In the genomic region with DNA sequence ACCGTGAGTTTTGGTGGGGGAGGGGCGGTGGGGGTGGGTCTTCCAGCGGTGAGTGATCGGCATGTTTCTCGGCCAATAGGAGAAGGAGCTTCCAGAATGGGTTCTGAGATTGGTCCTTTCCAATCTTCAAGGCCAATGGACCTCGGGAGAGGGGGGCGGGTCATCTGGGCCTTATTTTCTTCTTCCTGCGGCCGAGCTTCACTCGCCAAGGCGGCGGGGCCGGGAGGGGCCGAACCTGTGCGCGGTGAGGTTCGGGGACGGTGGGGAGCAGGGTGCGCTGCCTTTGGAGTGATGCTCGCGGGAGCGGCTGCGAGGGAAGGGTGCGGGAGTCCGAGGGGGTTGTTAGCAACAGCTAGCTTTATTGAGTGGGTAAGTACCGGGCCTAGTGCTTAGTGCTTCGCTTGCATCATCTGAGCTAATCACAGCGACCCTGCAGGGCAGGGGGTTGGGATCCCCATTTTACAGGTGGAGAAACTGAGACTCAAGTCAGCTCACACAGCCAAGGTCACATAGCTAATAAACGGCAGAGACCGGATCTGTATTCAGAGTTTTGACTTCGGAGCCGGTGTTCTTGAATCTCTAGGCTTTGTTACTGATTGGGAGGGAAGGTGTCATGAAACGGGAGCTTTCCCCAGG, we compare ENCODE assay signal across 1 cellular context.
A peak's percentile ranks its signal among the peaks of the same experiment; 100 is the strongest.
TF ChIP-seq lines count a peak whose summit lies in the region.

No MANE protein-coding gene starts in this region.

TF ChIP-seq in HepG2, 621 proteins besides CTCF, POLR2A, EP300 and RAD21 (continued from another document and continues in another):
- TF ChIP-seq ZNF20 (CRISPR knock-in tag; IDR thresholded peaks at IDR 0.05) (no peak), NFE2 (CRISPR knock-in tag; IDR thresholded peaks at IDR 0.05) (no peak), ESRRA (CRISPR knock-in tag; IDR thresholded peaks at IDR 0.05; ENCODE audit: low read depth) (0 out of 2 replicates have a peak, but pooled peaks have one; percentile 49), TRIM22 (IDR thresholded peaks at IDR 0.05) (no peak), MYNN (CRISPR knock-in tag; IDR thresholded peaks at IDR 0.05; ENCODE audit: low read depth) (0 out of 2 replicates have a peak, but pooled peaks have one; percentile 41), ISX (CRISPR knock-in tag; conservative IDR thresholded peaks at IDR 0.05) (no peak), ZFAT (CRISPR knock-in tag; conservative IDR thresholded peaks at IDR 0.05) (no peak; the same call in 1 of the 2 replicates), ZNF501 (CRISPR knock-in tag; IDR thresholded peaks at IDR 0.05) (no peak), ZNF891 (CRISPR knock-in tag; IDR thresholded peaks at IDR 0.05) (0 out of 2 replicates have a peak, but pooled peaks have one; percentile 47), ZKSCAN1 (IDR thresholded peaks at IDR 0.05; ENCODE audit: low read length) (no peak), HNF1A (IDR thresholded peaks at IDR 0.05; ENCODE audit: low read depth) (no peak), HNF1A (CRISPR knock-in tag; IDR thresholded peaks at IDR 0.05; ENCODE audit: borderline replicate concordance) (0 out of 2 replicates have a peak, but pooled peaks have one; percentile 31), ZNF761 (CRISPR knock-in tag; conservative IDR thresholded peaks at IDR 0.05) (peak; percentile 52; the same call in 1 of the 2 replicates), CEBPB (IDR thresholded peaks at IDR 0.05; ENCODE audit: borderline replicate concordance, low read depth, low read length) (peak; percentile 22; the same call in 1 of the 2 replicates), RXRA (CRISPR knock-in tag; IDR thresholded peaks at IDR 0.05) (0 out of 2 replicates have a peak, but pooled peaks have one; percentile 35), ZZZ3 (CRISPR knock-in tag; IDR thresholded peaks at IDR 0.05; ENCODE audit: borderline replicate concordance) (no peak), MEIS2 (CRISPR knock-in tag; IDR thresholded peaks at IDR 0.05) (peak; percentile 53; the same call in 1 of the 2 replicates), ZNF546 (CRISPR knock-in tag; conservative IDR thresholded peaks at IDR 0.05) (0 out of 2 replicates have a peak, but pooled peaks have one; percentile 21), TBL1XR1 (IDR thresholded peaks at IDR 0.05; ENCODE audit: borderline replicate concordance, low read length, partially characterized antibody) (peak; percentile 22), ZBTB38 (CRISPR knock-in tag; IDR thresholded peaks at IDR 0.05) (peak; percentile 18; the same call in 1 of the 2 replicates), ZNF329 (CRISPR knock-in tag; IDR thresholded peaks at IDR 0.05; ENCODE audit: low read depth) (no peak), TFDP1 (CRISPR knock-in tag; IDR thresholded peaks at IDR 0.05; ENCODE audit: borderline replicate concordance) (no peak), ETV6 (CRISPR knock-in tag; conservative IDR thresholded peaks at IDR 0.05) (no peak; the same call in 1 of the 2 replicates), ZNF367 (CRISPR knock-in tag; IDR thresholded peaks at IDR 0.05; ENCODE audit: borderline replicate concordance) (peak; percentile 63; the same call in 1 of the 2 replicates), MXI1 (IDR thresholded peaks at IDR 0.05; ENCODE audit: borderline replicate concordance, low read depth, low read length) (peak; percentile 23; the same call in 1 of the 3 replicates), HDAC2 (CRISPR knock-in tag; IDR thresholded peaks at IDR 0.05) (no peak; the same call in 1 of the 2 replicates), MED13 (CRISPR knock-in tag; IDR thresholded peaks at IDR 0.05) (no peak), ZNF17 (CRISPR knock-in tag; IDR thresholded peaks at IDR 0.05) (no peak), TFAP4 (IDR thresholded peaks at IDR 0.05; ENCODE audit: borderline replicate concordance, low read depth) (no peak), ZBTB8A (CRISPR knock-in tag; IDR thresholded peaks at IDR 0.05; ENCODE audit: borderline replicate concordance, low read depth) (no peak), IKZF4 (CRISPR knock-in tag; IDR thresholded peaks at IDR 0.05; ENCODE audit: borderline replicate concordance, low read depth, not compliant biosample characterization) (no peak), ATF1 (CRISPR knock-in tag; IDR thresholded peaks at IDR 0.05) (no peak), NR3C1 (CRISPR knock-in tag; IDR thresholded peaks at IDR 0.05) (no peak), PBX3 (CRISPR knock-in tag; IDR thresholded peaks at IDR 0.05; ENCODE audit: borderline replicate concordance) (no peak; the same call in 1 of the 2 replicates), ARNT (IDR thresholded peaks at IDR 0.05) (no peak), E2F5 (CRISPR knock-in tag; conservative IDR thresholded peaks at IDR 0.05) (0 out of 2 replicates have a peak, but pooled peaks have one; percentile 49), TSC22D2 (CRISPR knock-in tag; IDR thresholded peaks at IDR 0.05; ENCODE audit: borderline replicate concordance) (no peak), ZNF672 (CRISPR knock-in tag; IDR thresholded peaks at IDR 0.05) (no peak), ZNF841 (CRISPR knock-in tag; IDR thresholded peaks at IDR 0.05; ENCODE audit: borderline replicate concordance) (no peak), MBD4 (IDR thresholded peaks at IDR 0.05; ENCODE audit: borderline replicate concordance, low read length) (no peak), ZSCAN20 (CRISPR knock-in tag; IDR thresholded peaks at IDR 0.05; ENCODE audit: borderline replicate concordance) (peak; percentile 74; the same call in 1 of the 2 replicates), YEATS2 (CRISPR knock-in tag; IDR thresholded peaks at IDR 0.05; ENCODE audit: borderline replicate concordance) (no peak), ZNF484 (CRISPR knock-in tag; IDR thresholded peaks at IDR 0.05; ENCODE audit: borderline replicate concordance, low read depth) (no peak), MBNL3 (CRISPR knock-in tag; conservative IDR thresholded peaks at IDR 0.05) (no peak), BRD4 (CRISPR knock-in tag; IDR thresholded peaks at IDR 0.05) (peak; percentile 62; the same call in 1 of the 2 replicates), ZBTB33 (CRISPR knock-in tag; IDR thresholded peaks at IDR 0.05) (peak; percentile 18; the same call in 1 of the 2 replicates)
- TF ChIP-seq, protein P1, sequence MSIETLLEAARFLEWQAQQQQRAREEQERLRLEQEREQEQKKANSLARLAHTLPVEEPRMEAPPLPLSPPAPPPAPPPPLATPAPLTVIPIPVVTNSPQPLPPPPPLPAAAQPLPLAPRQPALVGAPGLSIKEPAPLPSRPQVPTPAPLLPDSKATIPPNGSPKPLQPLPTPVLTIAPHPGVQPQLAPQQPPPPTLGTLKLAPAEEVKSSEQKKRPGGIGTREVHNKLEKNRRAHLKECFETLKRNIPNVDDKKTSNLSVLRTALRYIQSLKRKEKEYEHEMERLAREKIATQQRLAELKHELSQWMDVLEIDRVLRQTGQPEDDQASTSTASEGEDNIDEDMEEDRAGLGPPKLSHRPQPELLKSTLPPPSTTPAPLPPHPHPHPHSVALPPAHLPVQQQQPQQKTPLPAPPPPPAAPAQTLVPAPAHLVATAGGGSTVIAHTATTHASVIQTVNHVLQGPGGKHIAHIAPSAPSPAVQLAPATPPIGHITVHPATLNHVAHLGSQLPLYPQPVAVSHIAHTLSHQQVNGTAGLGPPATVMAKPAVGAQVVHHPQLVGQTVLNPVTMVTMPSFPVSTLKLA (IDR thresholded peaks at IDR 0.05): no peak; the same call in 1 of the 2 replicates
- TF ChIP-seq, protein P2, sequence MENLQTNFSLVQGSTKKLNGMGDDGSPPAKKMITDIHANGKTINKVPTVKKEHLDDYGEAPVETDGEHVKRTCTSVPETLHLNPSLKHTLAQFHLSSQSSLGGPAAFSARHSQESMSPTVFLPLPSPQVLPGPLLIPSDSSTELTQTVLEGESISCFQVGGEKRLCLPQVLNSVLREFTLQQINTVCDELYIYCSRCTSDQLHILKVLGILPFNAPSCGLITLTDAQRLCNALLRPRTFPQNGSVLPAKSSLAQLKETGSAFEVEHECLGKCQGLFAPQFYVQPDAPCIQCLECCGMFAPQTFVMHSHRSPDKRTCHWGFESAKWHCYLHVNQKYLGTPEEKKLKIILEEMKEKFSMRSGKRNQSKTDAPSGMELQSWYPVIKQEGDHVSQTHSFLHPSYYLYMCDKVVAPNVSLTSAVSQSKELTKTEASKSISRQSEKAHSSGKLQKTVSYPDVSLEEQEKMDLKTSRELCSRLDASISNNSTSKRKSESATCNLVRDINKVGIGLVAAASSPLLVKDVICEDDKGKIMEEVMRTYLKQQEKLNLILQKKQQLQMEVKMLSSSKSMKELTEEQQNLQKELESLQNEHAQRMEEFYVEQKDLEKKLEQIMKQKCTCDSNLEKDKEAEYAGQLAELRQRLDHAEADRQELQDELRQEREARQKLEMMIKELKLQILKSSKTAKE (CRISPR knock-in tag; IDR thresholded peaks at IDR 0.05; ENCODE audit: borderline replicate concordance): peak; percentile 34; the same call in 1 of the 2 replicates
